In the genomic region with DNA sequence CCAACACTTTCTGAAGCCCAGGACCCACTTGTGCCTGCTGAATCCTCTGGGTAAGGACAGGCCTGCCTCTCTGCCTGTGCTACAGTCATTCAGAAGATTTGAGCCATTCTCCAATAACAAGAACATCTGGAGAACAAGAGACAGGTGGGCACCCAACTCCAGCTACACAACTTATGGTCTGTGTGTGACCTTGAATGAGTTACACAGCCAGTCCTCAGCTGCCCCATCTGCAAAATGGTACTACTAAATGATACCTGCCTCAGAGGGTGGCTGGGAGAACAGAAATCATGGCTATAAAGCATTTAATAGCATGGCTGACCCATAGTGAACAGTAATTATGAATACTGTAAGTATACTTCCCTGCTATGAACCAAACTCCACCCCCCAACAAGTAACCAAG, we compare ENCODE assay signal across 16 cellular contexts.
"Had no signal": no experiment of that assay in that cellular context is flagged by ENCODE, and none has a peak within 500 bp of the region (broad histone marks: within the 10 kb centered on the region; RNA-seq: fewer than 3 reads in every experiment).

No MANE protein-coding gene starts in this region.

- H3K9me3 Mint-ChIP-seq: activated naive CD8-positive, alpha-beta T cell treated with anti-CD3 and anti-CD28 coated beads, Interleukin-2, amount 10 ng/mL, durations not matched to agents 7 days and 5 days; activated T-helper 1 cell treated with anti-CD3 and anti-CD28 coated beads, Interleukin-12 subunit alpha, Interleukin-12 subunit beta, Interleukin-2, Interleukin-4 antibody, amounts not matched to agents 30 ng/mL and 10 ng/mL and 1 ng/mL, durations not matched to agents 14 hours and 24 hours and 36 hours; endodermal cell; natural killer cell; stimulated activated memory B cell treated with anti-CD40 and anti-IgM and Interleukin-4, amounts not matched to agents 10 μg/mL and 1 μg/mL and 100 μg/mL, for 72 hours had no signal

- DNase-seq: activated CD4-positive, alpha-beta T cell treated with anti-CD3 and anti-CD28 coated beads, Interleukin-2, amount 50 U/mL, for 1 hour; activated CD8-positive, alpha-beta memory T cell treated with anti-CD3 and anti-CD28 coated beads for 24 hours; activated naive CD4-positive, alpha-beta T cell; activated naive CD8-positive, alpha-beta T cell treated with anti-CD3 and anti-CD28 coated beads, Interleukin-2, amount 10 ng/mL, durations not matched to agents 7 days and 5 days; anterior cingulate cortex; cerebellar nuclear complex; mesendoderm; natural killer cell; ovary; stimulated activated CD4-positive, alpha-beta T cell treated with anti-CD3 and anti-CD28 coated beads, Interleukin-2, amount 100 ng/mL, for 48 hours; tibial artery had no signal

- H3K27ac Mint-ChIP-seq: activated naive CD8-positive, alpha-beta T cell treated with anti-CD3 and anti-CD28 coated beads, Interleukin-2, amount 10 ng/mL, durations not matched to agents 7 days and 5 days; activated T-helper 1 cell treated with anti-CD3 and anti-CD28 coated beads, Interleukin-12 subunit alpha, Interleukin-12 subunit beta, Interleukin-2, Interleukin-4 antibody, amounts not matched to agents 30 ng/mL and 10 ng/mL and 1 ng/mL, durations not matched to agents 14 hours and 24 hours and 36 hours; endodermal cell; natural killer cell; stimulated activated memory B cell treated with anti-CD40 and anti-IgM and Interleukin-4, amounts not matched to agents 10 μg/mL and 1 μg/mL and 100 μg/mL, for 72 hours had no signal

- H3K9me3 ChIP-seq: ovary, tibial artery had no signal

- H3K27me3 Mint-ChIP-seq: activated naive CD8-positive, alpha-beta T cell treated with anti-CD3 and anti-CD28 coated beads, Interleukin-2, amount 10 ng/mL, durations not matched to agents 7 days and 5 days; stimulated activated memory B cell treated with anti-CD40 and anti-IgM and Interleukin-4, amounts not matched to agents 10 μg/mL and 1 μg/mL and 100 μg/mL, for 72 hours had no signal

- H3K4me3 ChIP-seq: ovary, tibial artery had no signal

- H3K4me3 Mint-ChIP-seq: activated naive CD8-positive, alpha-beta T cell treated with anti-CD3 and anti-CD28 coated beads, Interleukin-2, amount 10 ng/mL, durations not matched to agents 7 days and 5 days; activated T-helper 1 cell treated with anti-CD3 and anti-CD28 coated beads, Interleukin-12 subunit alpha, Interleukin-12 subunit beta, Interleukin-2, Interleukin-4 antibody, amounts not matched to agents 30 ng/mL and 10 ng/mL and 1 ng/mL, durations not matched to agents 14 hours and 24 hours and 36 hours; endodermal cell; stimulated activated memory B cell treated with anti-CD40 and anti-IgM and Interleukin-4, amounts not matched to agents 10 μg/mL and 1 μg/mL and 100 μg/mL, for 72 hours had no signal

- H3K36me3 ChIP-seq: ovary had no signal

- FAIRE-seq: frontal cortex, islet of Langerhans had no signal

- H3K27ac ChIP-seq: ovary, tibial artery had no signal

- H3K36me3 Mint-ChIP-seq: activated naive CD8-positive, alpha-beta T cell treated with anti-CD3 and anti-CD28 coated beads, Interleukin-2, amount 10 ng/mL, durations not matched to agents 7 days and 5 days; natural killer cell had no signal

- H3K27me3 ChIP-seq: ovary, tibial artery had no signal

- ATAC-seq: natural killer cell; stimulated activated memory B cell treated with anti-CD40 and anti-IgM and Interleukin-4, amounts not matched to agents 10 μg/mL and 1 μg/mL and 100 μg/mL, for 72 hours had no signal
